ENCODE assay signal across 10 cellular contexts in the genomic region with DNA sequence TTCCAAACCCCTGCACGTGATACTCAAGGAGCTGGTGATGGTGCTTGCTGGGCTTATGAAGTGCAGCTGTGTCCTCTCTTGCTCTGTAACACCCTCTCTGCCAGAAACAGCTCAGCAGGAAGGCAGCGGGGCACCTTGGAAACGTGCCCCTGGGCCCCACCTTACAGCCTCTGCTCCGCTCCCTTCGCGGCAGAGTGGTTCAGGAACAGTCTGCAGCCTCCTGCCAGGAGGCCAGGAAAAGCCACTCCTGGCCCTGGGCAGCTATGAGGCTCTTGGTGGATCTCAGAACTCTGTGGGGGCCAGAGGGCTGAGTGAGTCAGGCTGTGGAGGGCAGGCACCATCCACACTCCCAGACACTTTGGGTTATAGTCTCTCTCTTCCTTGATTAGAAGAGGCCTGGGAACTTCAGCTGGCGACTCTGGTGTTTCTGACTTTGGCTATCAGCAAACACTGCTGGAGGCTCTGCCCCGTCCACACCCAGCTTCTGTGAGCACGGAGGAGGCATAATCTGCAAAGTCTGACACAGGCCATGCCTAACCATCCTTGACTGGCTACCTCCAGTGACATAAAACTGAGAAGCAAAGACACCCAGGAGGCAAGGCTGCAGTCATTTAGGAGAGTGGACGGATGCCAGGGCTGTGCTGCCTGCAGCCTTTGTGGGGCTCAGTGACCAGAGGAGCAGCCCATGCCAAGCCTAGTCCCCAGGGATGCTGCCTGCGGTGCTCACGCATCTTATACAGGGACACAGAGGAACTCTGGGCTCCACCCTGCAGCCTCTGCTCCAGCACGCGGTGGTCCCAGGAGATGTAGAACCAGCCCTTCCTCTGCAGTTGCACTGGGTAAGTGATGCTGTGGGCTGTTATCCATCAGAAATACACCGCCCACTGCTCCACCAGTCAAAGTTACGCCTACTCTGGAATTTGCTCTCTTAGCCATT.
A peak's percentile ranks its signal among the peaks of the same experiment; 100 is the strongest.
DNase-seq lines count a peak whose midpoint lies in the region; ATAC-seq and TF ChIP-seq lines count a peak whose summit lies in the region.
"Had no signal": no experiment of that assay in that cellular context is flagged by ENCODE, and none has a peak within 500 bp of the region (broad histone marks: within the 10 kb centered on the region; RNA-seq: fewer than 3 reads in every experiment).

No MANE protein-coding gene starts in this region.

- no peak for TF ChIP-seq EP300 in SK-N-SH (IDR thresholded peaks at IDR 0.05; ENCODE audit: borderline replicate concordance in 1 of 2, low read depth in 1 of 2, low read length in 1 of 2)

- H3K9me3 ChIP-seq in SK-N-SH: peaks cover 12% of the 10 kb centered on the region
- peaks cover 7% of the 10 kb centered on the region for H3K9me3 ChIP-seq in adipocyte (ENCODE audit: control insufficient read depth, low read length)

- ATAC-seq in SK-N-SH treated with all-trans-retinoic acid at 6 μM for 48 hours: peak; percentile 24; the same call in 2 of the 3 replicates
- ATAC-seq in left ventricle myocardium superior: peak; percentile 77

- H3K27me3 ChIP-seq in SK-N-SH (ENCODE audit: insufficient read depth) (peaks cover 9% of the 10 kb centered on the region), adipocyte (replicated peaks; ENCODE audit: control insufficient read depth, insufficient read depth, low read length) (no peaks in the 10 kb centered on the region)

- no peaks in the 10 kb centered on the region for H3K9me2 ChIP-seq in SK-N-SH

- H3K9ac ChIP-seq in SK-N-SH (no peak overlapping the region), adipocyte (ENCODE audit: low read length) (peak overlapping the region; percentile 5)
- H3K9ac ChIP-seq: parathyroid adenoma had no signal

- intact Hi-C loops in left ventricle myocardium superior (cut with micrococcal nuclease): no loop called here

- no peak overlapping the region for H3K4me3 ChIP-seq in SK-N-SH (ENCODE audit: low read depth in 2 of 2, low read length in 1 of 2)
- no peak overlapping the region for H3K4me3 ChIP-seq in adipocyte (ENCODE audit: low read length)

- DNase-seq in SK-N-SH (no peak), adipocyte (ENCODE audit: low read depth) (peak; percentile 36), left ventricle myocardium superior (peak; percentile 56), stromal cell of bone marrow (ENCODE audit: low read depth) (peak; percentile 32), NAMALWA (ENCODE audit: low spot score) (no peak), NCI-H526 treated with DMSO at 0.1 percent for 48 hours (lab: John Stamatoyannopoulos, UW) (no peak), HT-29 (ENCODE audit: low spot score) (no peak)
- DNase-seq: stimulated activated CD4-positive, alpha-beta T cell treated with anti-CD3 and anti-CD28 coated beads, Interleukin-4, amount 100 ng/mL, for 1 hour had no signal

- H3K4me1 ChIP-seq in SK-N-SH (ENCODE audit: control insufficient read depth in 1 of 2, insufficient read depth in 2 of 2, low read depth in 1 of 2, low read length in 1 of 2): peaks cover 0 to 17% of the 10 kb centered on the region in 2 experiments; a peak in 1 of 4 replicates
- H3K4me1 ChIP-seq in adipocyte (ENCODE audit: control insufficient read depth, insufficient read depth, low read length): peaks cover 18% of the 10 kb centered on the region
- H3K4me1 ChIP-seq: parathyroid adenoma had no signal

- CTCF ChIA-PET in SK-N-SH (lab: Yijun Ruan, JAX): interaction anchor here (1.0 to 1.8 kb wide), 3 partner anchors 19 to 268 kb away, joined by 3 to 5 read pairs (median 3); no protein-coding TSS in a partner anchor

- TF ChIP-seq CTCF in SK-N-SH (IDR thresholded peaks at IDR 0.05): no peak

- no peaks in the 10 kb centered on the region for H3K79me2 ChIP-seq in SK-N-SH (ENCODE audit: insufficient read depth)
- H3K79me2 ChIP-seq: parathyroid adenoma had no signal

- H3F3A ChIP-seq in SK-N-SH (replicated peaks; ENCODE audit: insufficient read depth): no peaks in the 10 kb centered on the region

- WGBS in SK-N-SH (ENCODE audit: low lambda C conversion rate): 44% methylated on average over 14 of the region's 16 CpGs

- H3K4me2 ChIP-seq in SK-N-SH: no peak overlapping the region

- TF ChIP-seq RAD21 in SK-N-SH (IDR thresholded peaks at IDR 0.05; ENCODE audit: low read length): no peak

- no peaks in the 10 kb centered on the region for H4K20me1 ChIP-seq in SK-N-SH (ENCODE audit: insufficient read depth)

- H3K36me3 ChIP-seq in SK-N-SH (replicated peaks in 1 of 2; ENCODE audit: control insufficient read depth in 1 of 2, insufficient read depth in 2 of 2, low read length in 1 of 2) (no peaks in the 10 kb centered on the region), adipocyte (ENCODE audit: control insufficient read depth, insufficient read depth, low read length, severe bottlenecking) (no peaks in the 10 kb centered on the region)

- POLR2A ChIA-PET in SK-N-SH (lab: Yijun Ruan, JAX): no interaction called here

- no peak overlapping the region for H2AFZ ChIP-seq in SK-N-SH (ENCODE audit: low read depth)
- H2AFZ ChIP-seq: parathyroid adenoma had no signal

- H3K27ac ChIP-seq in SK-N-SH (ENCODE audit: low read depth in 2 of 2, low read length in 1 of 2): no peak overlapping the region
- H3K27ac ChIP-seq: parathyroid adenoma had no signal

TF ChIP-seq in SK-N-SH treated with all-trans-retinoic acid at 6 μM for 48 hours, 23 proteins besides CTCF, POLR2A, EP300 and RAD21 (continues in another document):
- TF ChIP-seq ZFP30 (CRISPR knock-in tag; IDR thresholded peaks at IDR 0.05) (no peak), POU6F1 (CRISPR knock-in tag; IDR thresholded peaks at IDR 0.05; ENCODE audit: borderline replicate concordance, low read depth) (no peak), CREB5 (CRISPR knock-in tag; IDR thresholded peaks at IDR 0.05; ENCODE audit: low read depth) (no peak), ISL1 (CRISPR knock-in tag; IDR thresholded peaks at IDR 0.05) (no peak), ZNF70 (CRISPR knock-in tag; IDR thresholded peaks at IDR 0.05) (no peak), OSR1 (CRISPR knock-in tag; IDR thresholded peaks at IDR 0.05) (no peak), CSDC2 (CRISPR knock-in tag; IDR thresholded peaks at IDR 0.05) (no peak)

TF ChIP-seq in SK-N-SH, 30 proteins besides CTCF, POLR2A, EP300 and RAD21:
- TF ChIP-seq TEAD4 (IDR thresholded peaks at IDR 0.05; ENCODE audit: borderline replicate concordance, insufficient read depth) (no peak), TCF12 (IDR thresholded peaks at IDR 0.05) (no peak), MXI1 (IDR thresholded peaks at IDR 0.05; ENCODE audit: low read depth, low read length) (no peak), YY1 (IDR thresholded peaks at IDR 0.05; ENCODE audit: low read depth) (no peak), NFIC (IDR thresholded peaks at IDR 0.05; ENCODE audit: borderline replicate concordance) (no peak), SIN3A (IDR thresholded peaks at IDR 0.05; ENCODE audit: borderline replicate concordance, low read depth, low read length) (no peak), POLR2AphosphoS5 (IDR thresholded peaks at IDR 0.05; ENCODE audit: low read depth, low read length) (no peak), MEF2A (IDR thresholded peaks at IDR 0.05; ENCODE audit: borderline replicate concordance, low read depth) (no peak), EZH2phosphoT487 (IDR thresholded peaks at IDR 0.05; ENCODE audit: borderline replicate concordance, low read depth) (no peak)
- TF ChIP-seq, protein P1, sequence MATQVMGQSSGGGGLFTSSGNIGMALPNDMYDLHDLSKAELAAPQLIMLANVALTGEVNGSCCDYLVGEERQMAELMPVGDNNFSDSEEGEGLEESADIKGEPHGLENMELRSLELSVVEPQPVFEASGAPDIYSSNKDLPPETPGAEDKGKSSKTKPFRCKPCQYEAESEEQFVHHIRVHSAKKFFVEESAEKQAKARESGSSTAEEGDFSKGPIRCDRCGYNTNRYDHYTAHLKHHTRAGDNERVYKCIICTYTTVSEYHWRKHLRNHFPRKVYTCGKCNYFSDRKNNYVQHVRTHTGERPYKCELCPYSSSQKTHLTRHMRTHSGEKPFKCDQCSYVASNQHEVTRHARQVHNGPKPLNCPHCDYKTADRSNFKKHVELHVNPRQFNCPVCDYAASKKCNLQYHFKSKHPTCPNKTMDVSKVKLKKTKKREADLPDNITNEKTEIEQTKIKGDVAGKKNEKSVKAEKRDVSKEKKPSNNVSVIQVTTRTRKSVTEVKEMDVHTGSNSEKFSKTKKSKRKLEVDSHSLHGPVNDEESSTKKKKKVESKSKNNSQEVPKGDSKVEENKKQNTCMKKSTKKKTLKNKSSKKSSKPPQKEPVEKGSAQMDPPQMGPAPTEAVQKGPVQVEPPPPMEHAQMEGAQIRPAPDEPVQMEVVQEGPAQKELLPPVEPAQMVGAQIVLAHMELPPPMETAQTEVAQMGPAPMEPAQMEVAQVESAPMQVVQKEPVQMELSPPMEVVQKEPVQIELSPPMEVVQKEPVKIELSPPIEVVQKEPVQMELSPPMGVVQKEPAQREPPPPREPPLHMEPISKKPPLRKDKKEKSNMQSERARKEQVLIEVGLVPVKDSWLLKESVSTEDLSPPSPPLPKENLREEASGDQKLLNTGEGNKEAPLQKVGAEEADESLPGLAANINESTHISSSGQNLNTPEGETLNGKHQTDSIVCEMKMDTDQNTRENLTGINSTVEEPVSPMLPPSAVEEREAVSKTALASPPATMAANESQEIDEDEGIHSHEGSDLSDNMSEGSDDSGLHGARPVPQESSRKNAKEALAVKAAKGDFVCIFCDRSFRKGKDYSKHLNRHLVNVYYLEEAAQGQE (IDR thresholded peaks at IDR 0.05; ENCODE audit: low read depth, low read length): no peak
- TF ChIP-seq, protein P2, sequence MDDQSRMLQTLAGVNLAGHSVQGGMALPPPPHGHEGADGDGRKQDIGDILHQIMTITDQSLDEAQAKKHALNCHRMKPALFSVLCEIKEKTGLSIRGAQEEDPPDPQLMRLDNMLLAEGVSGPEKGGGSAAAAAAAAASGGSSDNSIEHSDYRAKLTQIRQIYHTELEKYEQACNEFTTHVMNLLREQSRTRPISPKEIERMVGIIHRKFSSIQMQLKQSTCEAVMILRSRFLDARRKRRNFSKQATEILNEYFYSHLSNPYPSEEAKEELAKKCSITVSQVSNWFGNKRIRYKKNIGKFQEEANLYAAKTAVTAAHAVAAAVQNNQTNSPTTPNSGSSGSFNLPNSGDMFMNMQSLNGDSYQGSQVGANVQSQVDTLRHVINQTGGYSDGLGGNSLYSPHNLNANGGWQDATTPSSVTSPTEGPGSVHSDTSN (IDR thresholded peaks at IDR 0.05): no peak

Comparison
In these comparisons a context has a peak if more than half of its experiments do, and no peak if none do; other contexts are left out.
1. DNase-seq: peak in adipocyte (single experiment), left ventricle myocardium superior (single experiment) and stromal cell of bone marrow (single experiment); none in SK-N-SH (single experiment), NAMALWA (single experiment), NCI-H526 treated with DMSO at 0.1 percent for 48 hours (single experiment) and HT-29 (single experiment).